In the genomic region with DNA sequence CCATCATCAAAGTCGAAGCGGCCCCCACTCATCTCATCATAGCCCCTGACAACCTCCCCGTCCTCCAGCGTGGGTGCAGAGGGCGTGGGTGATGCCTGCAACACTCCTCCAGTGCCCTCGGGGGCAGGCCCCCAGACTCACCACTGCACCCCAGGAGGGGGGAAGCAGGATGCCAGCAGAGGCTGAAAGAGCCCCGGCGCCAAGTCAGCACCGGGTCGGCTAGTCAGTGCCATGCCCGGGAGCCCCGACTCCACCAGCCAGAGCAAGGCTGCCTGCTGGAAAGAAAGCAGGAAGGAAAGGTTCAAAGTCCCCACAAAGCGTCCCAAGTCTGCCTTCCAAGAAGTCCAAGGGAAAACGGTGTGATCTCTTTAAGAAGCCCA, we compare ENCODE assay signal across 10 cellular contexts. TPM values are rescaled to one million over a fixed set of nuclear protein-coding genes. Genes with fewer than 3 reads are reported as not detected.
DNase-seq lines count a peak whose midpoint lies in the region; ATAC-seq, FAIRE-seq and TF ChIP-seq lines count a peak whose summit lies in the region.
"Had no signal": no experiment of that assay in that cellular context is flagged by ENCODE, and none has a peak within 500 bp of the region (broad histone marks: within the 10 kb centered on the region; RNA-seq: fewer than 3 reads in every experiment).

No MANE protein-coding gene starts in this region.

- H3K27ac ChIP-seq in pancreas = no peak overlapping the region

- H3K9me3 ChIP-seq in pancreas = no peaks in the 10 kb centered on the region

- no peaks in the 10 kb centered on the region for H3K36me3 ChIP-seq in pancreas

- DNase-seq in AG08395 (ENCODE audit: low spot score) (peak; percentile 16), left cardiac atrium (no peak), pancreas (no peak), iPS-NIHi7 (ENCODE audit: extremely low spot score) (no peak)
- DNase-seq: activated T-cell treated with anti-CD3 and anti-CD28 coated beads, Interleukin-2, amount 50 U/mL, for 4 hours had no signal

- 16 to 19% methylated on average over 14 of the region's 14 CpGs for WGBS in pancreas, 2 donors

- H3K4me1 ChIP-seq in pancreas = peaks cover 0 to 10% (median 3%) of the 10 kb centered on the region in 3 donors

- H3K27me3 ChIP-seq in pancreas = no peaks in the 10 kb centered on the region

- H3K4me3 ChIP-seq in pancreas = peak overlapping the region; percentile 4 to 45 (median 20)

- ATAC-seq in SK-N-SH treated with all-trans-retinoic acid at 6 μM for 48 hours = peak; percentile 42
- peak; percentile 1 to 3 for ATAC-seq in left cardiac atrium
- ATAC-seq in pancreas = peak; percentile 16 to 68 (median 44)
- ATAC-seq in GM19452 (IDR thresholded peaks at IDR 0.05; ENCODE audit: unreplicated experiment) = no peak
- ATAC-seq in GM19467 (IDR thresholded peaks at IDR 0.05; ENCODE audit: unreplicated experiment) = no peak
- ATAC-seq in GM19395 (IDR thresholded peaks at IDR 0.05; ENCODE audit: unreplicated experiment) = no peak
- ATAC-seq: left lobe of liver had no signal

- TF ChIP-seq CTCF in pancreas (IDR thresholded peaks at IDR 0.05) = no peak

- no peak for FAIRE-seq in pancreas (lab: Jason Lieb, UNC)

- intact Hi-C loops in left cardiac atrium (cut with DNase I) = loop anchor here (5.0 kb wide), 2 partner anchors 34 to 69 kb away; no protein-coding TSS in a partner anchor
- intact Hi-C loops in pancreas (cut with DNase I) = loop anchor here in 2 of 3 donors (5.0 to 10.0 kb wide), 2 partner anchors 62 to 64 kb away; no protein-coding TSS in a partner anchor

TF ChIP-seq in SK-N-SH treated with all-trans-retinoic acid at 6 μM for 48 hours, 23 proteins besides CTCF, POLR2A, EP300 and RAD21:
- TF ChIP-seq ZNF565 (CRISPR knock-in tag; conservative IDR thresholded peaks at IDR 0.05; ENCODE audit: low read depth) (no peak), CREB5 (CRISPR knock-in tag; IDR thresholded peaks at IDR 0.05; ENCODE audit: low read depth) (no peak), ZC3H10 (CRISPR knock-in tag; IDR thresholded peaks at IDR 0.05) (no peak), RARB (CRISPR knock-in tag; IDR thresholded peaks at IDR 0.05) (no peak), ZFP30 (CRISPR knock-in tag; IDR thresholded peaks at IDR 0.05) (no peak), ESRRG (CRISPR knock-in tag; IDR thresholded peaks at IDR 0.05) (no peak), TOX (CRISPR knock-in tag; IDR thresholded peaks at IDR 0.05; ENCODE audit: borderline replicate concordance) (no peak), PATZ1 (CRISPR knock-in tag; IDR thresholded peaks at IDR 0.05; ENCODE audit: borderline replicate concordance) (no peak), CSDC2 (CRISPR knock-in tag; IDR thresholded peaks at IDR 0.05) (no peak), ZNF8 (CRISPR knock-in tag; IDR thresholded peaks at IDR 0.05) (no peak)

RNA-seq across cellular contexts. Expression of gene JPH2, which starts 0.3 kb away (rescaled TPM):
- 10 to 100 TPM; 78.3 to 93.5 TPM for total RNA-seq in left cardiac atrium
- under 1 TPM; 0.09 to 0.37 (median 0.22) TPM for total RNA-seq in pancreas
- polyA plus RNA-seq in pancreas = 1 to 10 TPM in 1 of 2 donors, under 1 TPM in 1; 0.31 to 1.1 TPM
- total RNA-seq: activated T-cell treated with anti-CD3 and anti-CD28 coated beads, Interleukin-2, amount 50 U/mL, for 4 hours had no signal

RNA-seq across cellular contexts. Expression of gene OSER1, which starts 23.9 kb away (rescaled TPM):
- total RNA-seq in left cardiac atrium = 10 to 100 TPM; 19.9 to 28.5 TPM
- 10 to 100 TPM in 4 of 6 donors, 1 to 10 TPM in 2; 8.0 to 13.5 (median 11.1) TPM for total RNA-seq in pancreas
- 10 to 100 TPM in 1 of 2 donors, 1 to 10 TPM in 1; 8.5 to 17.6 TPM for polyA plus RNA-seq in pancreas

Comparison
In these comparisons a context has a peak if more than half of its experiments do, and no peak if none do; other contexts are left out.
1. ATAC-seq: peak in SK-N-SH treated with all-trans-retinoic acid at 6 μM for 48 hours (single experiment), left cardiac atrium (2 of 2) and pancreas (4 of 4); none in GM19452 (single experiment), GM19467 (single experiment) and GM19395 (single experiment).
2. RNA of gene JPH2, which starts 0.3 kb away (total RNA-seq): 78.3 to 93.5 TPM in left cardiac atrium; 0.09 to 0.37 TPM in pancreas; every median in the first group is over 10 times any median in the second.